ENCODE assay signal across 8 cellular contexts in genomic region chr19:9792191-9793050, GRCh38. TPM values are rescaled to one million over a fixed set of nuclear protein-coding genes. Genes with fewer than 3 reads are reported as not detected.
DNase-seq lines count a peak whose midpoint lies in the region; ATAC-seq and TF ChIP-seq lines count a peak whose summit lies in the region.

No MANE protein-coding gene starts in this region.

- peak overlapping the region; percentile 85 for H3K4me3 ChIP-seq in osteoblast (ENCODE audit: insufficient read depth, low read length)
- peak overlapping the region; percentile 65 for H3K4me3 ChIP-seq in suprapubic skin

- H3K27me3 ChIP-seq in osteoblast (ENCODE audit: insufficient read depth, low read length) (no peaks in the 10 kb centered on the region), suprapubic skin (no peaks in the 10 kb centered on the region)

- no peaks in the 10 kb centered on the region for H3K79me2 ChIP-seq in osteoblast (ENCODE audit: insufficient read depth, low read length)

- peak overlapping the region; percentile 90 for H3K4me2 ChIP-seq in osteoblast (ENCODE audit: insufficient read depth, low read length)

- intact Hi-C loops in Right ventricle myocardium superior (cut with DNase I), result loop anchor here (10.0 kb wide), 2 partner anchors 478 to 588 kb away; no protein-coding TSS in a partner anchor

- no peak for TF ChIP-seq EP300 in suprapubic skin (IDR thresholded peaks at IDR 0.05)

- 2 to 3% (median 2%) methylated on average over 63 to 71 of the region's 71 CpGs for WGBS in adipose tissue, 3 donors
- WGBS in suprapubic skin, result 2% methylated on average over 68 of the region's 71 CpGs

- TF ChIP-seq POLR2A in suprapubic skin (IDR thresholded peaks at IDR 0.05), result no peak

- H4K20me1 ChIP-seq in osteoblast (ENCODE audit: insufficient read depth, low read length), result no peaks in the 10 kb centered on the region

- H3K4me1 ChIP-seq in osteoblast (ENCODE audit: insufficient read depth, low read length), result peaks cover 7% of the 10 kb centered on the region
- peaks cover 22% of the 10 kb centered on the region for H3K4me1 ChIP-seq in suprapubic skin

- H3K36me3 ChIP-seq in osteoblast (ENCODE audit: insufficient read depth, low read length), result no peaks in the 10 kb centered on the region
- H3K36me3 ChIP-seq in suprapubic skin, result no peaks in the 10 kb centered on the region

- no peaks in the 10 kb centered on the region for H3K9me3 ChIP-seq in osteoblast (ENCODE audit: low read depth, low read length)
- H3K9me3 ChIP-seq in suprapubic skin, result no peaks in the 10 kb centered on the region

- TF ChIP-seq CTCF in osteoblast (IDR thresholded peaks at IDR 0.05; ENCODE audit: extremely low read depth, low read depth, low read length) (no peak), suprapubic skin (IDR thresholded peaks at IDR 0.05) (no peak)

- peak; percentile 93 for DNase-seq in AG08395 (ENCODE audit: low spot score)
- DNase-seq in NCI-H1105 treated with DMSO at 0.1 percent for 48 hours (lab: John Stamatoyannopoulos, UW), result peak; percentile 50
- peak; percentile 91 for DNase-seq in T follicular helper cell (ENCODE audit: low read depth)
- DNase-seq in Right ventricle myocardium superior, result peak; percentile 94
- DNase-seq in osteoblast (ENCODE audit: insufficient read length, low spot score, missing footprints), result peak; percentile 94
- DNase-seq in suprapubic skin (ENCODE audit: low spot score in 2 of 2), result peak; percentile 98

- peak overlapping the region; percentile 34 for H3K27ac ChIP-seq in adipose tissue (ENCODE audit: low read depth, low read length)
- H3K27ac ChIP-seq in osteoblast (ENCODE audit: low read depth, low read length), result peak overlapping the region; percentile 58
- H3K27ac ChIP-seq in suprapubic skin, result peak overlapping the region; percentile 90

- ATAC-seq in GM21381 (IDR thresholded peaks at IDR 0.05; ENCODE audit: unreplicated experiment) (peak; percentile 38), Right ventricle myocardium superior (ENCODE audit: poor library complexity) (peak; percentile 85)

- peak overlapping the region; percentile 98 for H2AFZ ChIP-seq in osteoblast (ENCODE audit: low read length)

RNA-seq across cellular contexts. Expression of gene ZNF846, which starts 23.9 kb away (rescaled TPM):
- polyA plus RNA-seq in adipose tissue, result 10 to 100 TPM in 1 of 3 donors, 1 to 10 TPM in 2; 2.6 to 10.1 (median 4.3) TPM
- 9.1 TPM for total RNA-seq in Right ventricle myocardium superior
- 14.1 and 17.7 TPM in 2 replicates for total RNA-seq in osteoblast
- 10 to 100 TPM in 2 of 4 donors, 1 to 10 TPM in 2; 6.8 to 13.5 (median 11.2) TPM for total RNA-seq in suprapubic skin

RNA-seq across cellular contexts. Expression of gene FBXL12, which starts 26.5 kb away (rescaled TPM):
- 10 to 100 TPM; 10.2 to 25.7 (median 19.3) TPM for polyA plus RNA-seq in adipose tissue
- total RNA-seq in Right ventricle myocardium superior (10.0 TPM), osteoblast (23.9 and 25.0 TPM in 2 replicates), suprapubic skin (10 to 100 TPM; 22.2 to 39.9 (median 29.8) TPM)

RNA-seq across cellular contexts. Expression of gene UBL5, which starts 35.3 kb away (rescaled TPM):
- 100 to 1,000 TPM; 276 to 718 (median 639) TPM for polyA plus RNA-seq in adipose tissue
- total RNA-seq in Right ventricle myocardium superior (595 TPM), osteoblast (82.5 and 111 TPM in 2 replicates), suprapubic skin (100 to 1,000 TPM; 170 to 337 (median 261) TPM)

RNA-seq across cellular contexts. Expression of gene PIN1, which starts 42.7 kb away (rescaled TPM):
- 100 to 1,000 TPM in 1 of 3 donors, 10 to 100 TPM in 2; 49.5 to 118 (median 83.0) TPM for polyA plus RNA-seq in adipose tissue
- 92.5 TPM for total RNA-seq in Right ventricle myocardium superior
- total RNA-seq in osteoblast, result 53.9 and 62.6 TPM in 2 replicates
- 10 to 100 TPM; 60.5 to 75.9 (median 65.8) TPM for total RNA-seq in suprapubic skin

Comparison
In these comparisons a context has a peak if more than half of its experiments do, and no peak if none do; other contexts are left out.
1. Peak in every context shown above with its lines: DNase-seq, ATAC-seq, H3K4me3 ChIP-seq and H3K27ac ChIP-seq.
2. H3K27ac ChIP-seq: peak in every context shown above with its lines; median percentile 90 in suprapubic skin; 58 in osteoblast; 34 in adipose tissue.